Comparison of ENCODE assay signal across 21 cellular contexts in genomic region chr7:92973293-92973731, GRCh38.
A peak's percentile ranks its signal among the peaks of the same experiment; 100 is the strongest.
DNase-seq lines count a peak whose midpoint lies in the region; ATAC-seq and TF ChIP-seq lines count a peak whose summit lies in the region.
"Had no signal": no experiment of that assay in that cellular context is flagged by ENCODE, and none has a peak within 500 bp of the region (broad histone marks: within the 10 kb centered on the region; RNA-seq: fewer than 3 reads in every experiment).

No MANE protein-coding gene starts in this region.

- no peak overlapping the region for H2AFZ ChIP-seq in SK-N-SH (ENCODE audit: low read depth)

- H3K27ac ChIP-seq in SK-N-SH (ENCODE audit: low read depth in 2 of 2, low read length in 1 of 2) (peak overlapping the region; percentile 17 to 67; a peak in 2 of 4 replicates), gastroesophageal sphincter (no peak overlapping the region), adrenal gland (no peak overlapping the region)
- H3K27ac ChIP-seq: cardiac muscle cell, foreskin keratinocyte, Peyer's patch, testis had no signal

- no peaks in the 10 kb centered on the region for H3K9me2 ChIP-seq in SK-N-SH

- CTCF ChIA-PET in SK-N-SH (lab: Yijun Ruan, JAX): interaction anchor here (1.5 kb wide), 1 partner anchor 15 kb away, joined by 5 read pairs; no protein-coding TSS in a partner anchor

- intact Hi-C loops in adrenal gland (cut with DNase I): no loop called here

- POLR2A ChIA-PET in SK-N-SH (lab: Yijun Ruan, JAX): no interaction called here

- H3F3A ChIP-seq in SK-N-SH (replicated peaks; ENCODE audit: insufficient read depth): peaks cover 20% of the 10 kb centered on the region

- H3K36me3 ChIP-seq in SK-N-SH (replicated peaks in 1 of 2; ENCODE audit: control insufficient read depth in 1 of 2, insufficient read depth in 2 of 2, low read length in 1 of 2) (no peaks in the 10 kb centered on the region), gastroesophageal sphincter (no peaks in the 10 kb centered on the region), adrenal gland (replicated peaks in 1 of 2) (no peaks in the 10 kb centered on the region)
- H3K36me3 ChIP-seq: cardiac muscle cell, Peyer's patch had no signal

- no peak for DNase-seq in stimulated activated naive CD8-positive, alpha-beta T cell treated with anti-CD3 and anti-CD28 coated beads, Interleukin-15, Interleukin-2, amounts not matched to agents 100 U/mL and 50 U/mL, for 24 hours
- DNase-seq in stimulated activated naive CD8-positive, alpha-beta T cell treated with anti-CD3 and anti-CD28 coated beads, Interleukin-15, amount 100 ng/mL, for 72 hours: no peak
- no peak for DNase-seq in SK-N-SH
- DNase-seq in glomerular visceral epithelial cell (ENCODE audit: extremely low spot score): peak; percentile 5
- no peak for DNase-seq in LoVo (ENCODE audit: low spot score)
- no peak for DNase-seq in adrenal gland
- DNase-seq: activated CD4-positive, CD25-positive, alpha-beta regulatory T cell treated with anti-CD3 and anti-CD28 coated beads, Interleukin-2, amount 50 U/mL, for 72 hours; CD4-positive, alpha-beta T cell; DMS 273 treated with DMSO at 0.1 percent for 48 hours; hypothalamus; Karpas-422; NCI-H1105; NCI-H510A; Peyer's patch; T-helper 9 cell; testis had no signal

- H3K9me3 ChIP-seq in SK-N-SH (peaks cover 16% of the 10 kb centered on the region; the same call in 1 of the 2 replicates), gastroesophageal sphincter (peaks cover 0 to 33% (median 2%) of the 10 kb centered on the region in 3 donors), adrenal gland (replicated peaks in 1 of 3) (peaks cover 0 to 8% (median 0%) of the 10 kb centered on the region in 3 donors)
- H3K9me3 ChIP-seq: testis had no signal

- no peak overlapping the region; the same call in 1 of the 2 replicates for H3K4me2 ChIP-seq in SK-N-SH

- no peak overlapping the region for H3K4me3 Mint-ChIP-seq in stimulated activated naive CD8-positive, alpha-beta T cell treated with anti-CD3 and anti-CD28 coated beads, Interleukin-15, amount 100 ng/mL, for 72 hours
- H3K4me3 Mint-ChIP-seq: CD4-positive, alpha-beta T cell had no signal

- peak overlapping the region; percentile 5; the same call in 1 of the 2 replicates for H3K9ac ChIP-seq in SK-N-SH

- no peak overlapping the region for H3K27ac Mint-ChIP-seq in stimulated activated naive CD8-positive, alpha-beta T cell treated with anti-CD3 and anti-CD28 coated beads, Interleukin-15, amount 100 ng/mL, for 72 hours
- H3K27ac Mint-ChIP-seq: CD4-positive, alpha-beta T cell had no signal

- H3K27me3 Mint-ChIP-seq in stimulated activated naive CD8-positive, alpha-beta T cell treated with anti-CD3 and anti-CD28 coated beads, Interleukin-15, amount 100 ng/mL, for 72 hours: no peaks in the 10 kb centered on the region

- TF ChIP-seq RAD21 in SK-N-SH (IDR thresholded peaks at IDR 0.05; ENCODE audit: low read length): no peak

- no peaks in the 10 kb centered on the region for H3K79me2 ChIP-seq in SK-N-SH (ENCODE audit: insufficient read depth)

- H3K27me3 ChIP-seq in SK-N-SH (ENCODE audit: insufficient read depth) (no peaks in the 10 kb centered on the region), gastroesophageal sphincter (no peaks in the 10 kb centered on the region), adrenal gland (no peaks in the 10 kb centered on the region)
- H3K27me3 ChIP-seq: cardiac muscle cell, foreskin keratinocyte, Peyer's patch, testis had no signal

- TF ChIP-seq CTCF in SK-N-SH (IDR thresholded peaks at IDR 0.05) (no peak), gastroesophageal sphincter (IDR thresholded peaks at IDR 0.05) (no peak), adrenal gland (IDR thresholded peaks at IDR 0.05) (no peak)

- peaks cover 25 to 36% of the 10 kb centered on the region in 2 donors for H3K9me3 Mint-ChIP-seq in stimulated activated naive CD8-positive, alpha-beta T cell treated with anti-CD3 and anti-CD28 coated beads, Interleukin-15, amount 100 ng/mL, for 72 hours

- H3K4me1 Mint-ChIP-seq in stimulated activated naive CD8-positive, alpha-beta T cell treated with anti-CD3 and anti-CD28 coated beads, Interleukin-15, amount 100 ng/mL, for 72 hours: peaks cover 28% of the 10 kb centered on the region

- TF ChIP-seq EP300 in SK-N-SH (IDR thresholded peaks at IDR 0.05; ENCODE audit: borderline replicate concordance in 1 of 2, low read depth in 1 of 2, low read length in 1 of 2) (peak; percentile 31 to 75; a peak in 3 of 4 replicates), gastroesophageal sphincter (IDR thresholded peaks at IDR 0.05) (no peak)

- no peaks in the 10 kb centered on the region; a peak in 2 of 4 replicates for H3K4me1 ChIP-seq in SK-N-SH (ENCODE audit: control insufficient read depth in 1 of 2, insufficient read depth in 2 of 2, low read depth in 1 of 2, low read length in 1 of 2)
- H3K4me1 ChIP-seq in gastroesophageal sphincter: no peaks in the 10 kb centered on the region
- no peaks in the 10 kb centered on the region for H3K4me1 ChIP-seq in adrenal gland (replicated peaks in 1 of 2)
- H3K4me1 ChIP-seq: Peyer's patch, testis had no signal

- no peaks in the 10 kb centered on the region for H4K20me1 ChIP-seq in SK-N-SH (ENCODE audit: insufficient read depth)

- ATAC-seq in stimulated activated naive CD8-positive, alpha-beta T cell treated with anti-CD3 and anti-CD28 coated beads, Interleukin-15, Interleukin-2, amounts not matched to agents 100 U/mL and 50 U/mL, for 24 hours: peak; percentile 24
- ATAC-seq in stimulated activated naive CD8-positive, alpha-beta T cell treated with anti-CD3 and anti-CD28 coated beads, Interleukin-15, amount 100 ng/mL, for 72 hours: no peak
- ATAC-seq in gastroesophageal sphincter (no peak), GM21576 (IDR thresholded peaks at IDR 0.05; ENCODE audit: unreplicated experiment) (no peak)

- TF ChIP-seq POLR2A in gastroesophageal sphincter (IDR thresholded peaks at IDR 0.05) (no peak), adrenal gland (IDR thresholded peaks at IDR 0.05) (no peak)

- H3K4me3 ChIP-seq in SK-N-SH (ENCODE audit: low read depth in 2 of 2, low read length in 1 of 2) (no peak overlapping the region), gastroesophageal sphincter (no peak overlapping the region), adrenal gland (no peak overlapping the region)
- H3K4me3 ChIP-seq: cardiac muscle cell, lung, Peyer's patch, testis had no signal

TF ChIP-seq in SK-N-SH, 30 proteins besides CTCF, POLR2A, EP300 and RAD21 (continues in another document):
- TF ChIP-seq GATA2 (CRISPR knock-in tag; IDR thresholded peaks at IDR 0.05): peak; percentile 51; the same call in 1 of the 2 replicates
- no peak for TF ChIP-seq TAF1 (IDR thresholded peaks at IDR 0.05; ENCODE audit: borderline replicate concordance, low read depth, low read length)
- TF ChIP-seq MXI1 (IDR thresholded peaks at IDR 0.05; ENCODE audit: low read depth, low read length): no peak
- TF ChIP-seq FOXM1 (IDR thresholded peaks at IDR 0.05; ENCODE audit: low read depth): 0 out of 2 replicates have a peak, but pooled peaks have one; percentile 39
- TF ChIP-seq SIN3A (IDR thresholded peaks at IDR 0.05; ENCODE audit: borderline replicate concordance, low read depth, low read length): no peak
- no peak for TF ChIP-seq FOXJ3 (CRISPR knock-in tag; IDR thresholded peaks at IDR 0.05)
- TF ChIP-seq EZH2phosphoT487 (IDR thresholded peaks at IDR 0.05; ENCODE audit: borderline replicate concordance, low read depth): no peak
- TF ChIP-seq PBX3 (IDR thresholded peaks at IDR 0.05): peak; percentile 87
- TF ChIP-seq TCF12 (IDR thresholded peaks at IDR 0.05): peak; percentile 87
- no peak for TF ChIP-seq SMC3 (IDR thresholded peaks at IDR 0.05; ENCODE audit: low read depth, low read length)
- TF ChIP-seq REST (IDR thresholded peaks at IDR 0.05; ENCODE audit: low read depth, low read length): no peak
- TF ChIP-seq MAX (IDR thresholded peaks at IDR 0.05; ENCODE audit: low read depth): no peak
- peak; percentile 55; the same call in 1 of the 2 replicates for TF ChIP-seq TEAD4 (IDR thresholded peaks at IDR 0.05; ENCODE audit: borderline replicate concordance, insufficient read depth)

Comparison
In these comparisons a context has a peak if more than half of its experiments do, and no peak if none do; other contexts are left out.
1. H3K27ac ChIP-seq: peak in SK-N-SH (2 of 2); none in gastroesophageal sphincter (0 of 4) and adrenal gland (0 of 5).